Comparison of ENCODE assay signal across 8 cellular contexts in the genomic region with DNA sequence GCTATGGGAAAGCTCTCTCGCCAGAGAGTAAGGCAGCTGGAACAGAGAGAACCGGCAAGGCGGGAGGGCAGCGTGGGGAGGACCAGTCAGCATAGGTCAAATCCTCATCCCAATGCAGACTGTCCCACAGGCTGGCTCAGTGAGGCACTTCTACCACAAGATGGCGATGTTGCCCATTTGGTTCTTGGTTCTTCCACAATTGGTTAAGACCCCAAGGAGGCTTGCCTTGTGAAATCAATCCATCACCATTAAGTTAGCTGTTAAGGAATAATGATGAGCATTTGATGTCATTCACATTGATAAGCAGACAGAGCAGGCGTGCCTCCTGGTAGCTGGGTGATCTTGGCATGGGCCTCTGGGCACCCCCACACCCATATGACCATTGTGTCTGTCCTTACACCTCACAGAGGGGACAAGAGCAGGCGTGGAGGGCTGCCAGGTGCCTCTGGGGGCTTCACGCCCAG. TPM values are rescaled to one million over a fixed set of nuclear protein-coding genes. Genes with fewer than 3 reads are reported as not detected.
DNase-seq lines count a peak whose midpoint lies in the region; ATAC-seq lines count a peak whose summit lies in the region.

No MANE protein-coding gene starts in this region.

- ATAC-seq in HG03108 (IDR thresholded peaks at IDR 0.05; ENCODE audit: unreplicated experiment), result peak; percentile 68

- DNase-seq in activated gamma-delta T cell treated with Interleukin-2 at 50 U/mL for 16 hours, result peak; percentile 61
- no peak for DNase-seq in activated gamma-delta T cell (lab: John Stamatoyannopoulos, UW)
- DNase-seq in NCI-H460 (ENCODE audit: extremely low read depth, low read depth), result peak; percentile 71
- peak; percentile 29 to 59 for DNase-seq in activated CD4-positive, alpha-beta T cell treated with anti-CD3 and anti-CD28 coated beads, Interleukin-2, amount 50 U/mL, for 24 hours (ENCODE audit: low read depth in 1 of 2, low spot score in 1 of 2)
- DNase-seq in effector CD4-positive, alpha-beta T cell, result peak; percentile 53
- peak; percentile 94 for DNase-seq in medulla oblongata (ENCODE audit: extremely low spot score)
- peak; percentile 31 to 40 for DNase-seq in stimulated activated CD8-positive, alpha-beta memory T cell treated with anti-CD3 and anti-CD28 coated beads, Interleukin-4, amount 100 ng/mL, for 1 hour (ENCODE audit: low read depth in 2 of 2, low spot score in 1 of 2)

RNA-seq across cellular contexts. Expression of gene CSTL1, which starts 2.4 kb away (rescaled TPM):
- not detected in 2 replicates for total RNA-seq in NCI-H460 (2014; rRNA removed; shearing (Covaris generic))
- not detected in 2 replicates for polyA plus RNA-seq in NCI-H460 (2014; cell fraction: nucleus; rRNA removed)

RNA-seq across cellular contexts. Expression of gene CST11, which starts 10.8 kb away (rescaled TPM):
- not detected in 2 replicates for total RNA-seq in NCI-H460 (2014; rRNA removed; shearing (Covaris generic))
- polyA plus RNA-seq in NCI-H460 (2014; cell fraction: nucleus; rRNA removed), result not detected in 2 replicates

RNA-seq across cellular contexts. Expression of gene NAPB, which starts 20.6 kb away (rescaled TPM):
- 13.1 and 15.8 TPM in 2 replicates for total RNA-seq in NCI-H460 (2014; rRNA removed; shearing (Covaris generic))
- 22.4 and 29.5 TPM in 2 replicates for polyA plus RNA-seq in NCI-H460 (2014; cell fraction: nucleus; rRNA removed)

RNA-seq across cellular contexts. Expression of gene CST8, which starts 49.0 kb away (rescaled TPM):
- not detected in 2 replicates for total RNA-seq in NCI-H460 (2014; rRNA removed; shearing (Covaris generic))
- polyA plus RNA-seq in NCI-H460 (2014; cell fraction: nucleus; rRNA removed), result not detected in 2 replicates
